ENCODE assay signal across 26 cellular contexts in the genomic region with DNA sequence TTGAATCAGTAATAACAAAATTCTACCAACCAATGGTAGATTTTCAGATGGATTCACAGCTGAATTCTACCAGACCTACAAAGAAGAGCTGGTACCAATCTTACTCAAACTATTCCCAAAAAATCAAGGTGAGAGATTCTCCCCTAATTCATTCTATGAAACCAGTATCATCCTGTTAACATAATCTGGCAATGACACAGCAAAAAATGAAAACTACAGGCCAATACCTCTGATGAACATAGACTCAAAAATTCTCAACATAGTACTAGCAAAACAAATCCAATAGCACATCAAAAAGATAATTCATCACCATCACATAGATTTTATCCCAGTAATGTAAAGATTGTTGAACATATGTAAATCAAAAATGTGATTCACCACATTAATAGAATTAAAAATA.
A peak's percentile ranks its signal among the peaks of the same experiment; 100 is the strongest.
DNase-seq lines count a peak whose midpoint lies in the region; ATAC-seq, FAIRE-seq and TF ChIP-seq lines count a peak whose summit lies in the region.
"Had no signal": no experiment of that assay in that cellular context is flagged by ENCODE, and none has a peak within 500 bp of the region (broad histone marks: within the 10 kb centered on the region; RNA-seq: fewer than 3 reads in every experiment).

No MANE protein-coding gene starts in this region.

- H3K4me2 ChIP-seq in A549 = no peak overlapping the region
- H3K4me2 ChIP-seq: BLaER1 had no signal

- FAIRE-seq in A549 (lab: Jason Lieb, UNC) (no peak), HTR-8/SVneo (lab: Jason Lieb, UNC) (peak; percentile 9)
- FAIRE-seq: GM12878, GM12892, GM18507 had no signal

- TF ChIP-seq RAD21 in A549 (conservative IDR thresholded peaks at IDR 0.05 in 1 of 2, IDR thresholded peaks at IDR 0.05 in 1 of 2) = no peak

- H3K4me1 ChIP-seq in A549 = no peaks in the 10 kb centered on the region
- H3K4me1 ChIP-seq: BE2C, BLaER1 had no signal

- POLR2A ChIA-PET in A549 (lab: Yijun Ruan, JAX) = no interaction called here
- POLR2A ChIA-PET in RWPE1 (lab: Yijun Ruan, JAX; ENCODE audit: low non-redundant PET) = no interaction called here

- TF ChIP-seq EP300 in A549 (IDR thresholded peaks at IDR 0.05) = no peak

- no peak for ATAC-seq in A549
- ATAC-seq in GM19395 (IDR thresholded peaks at IDR 0.05; ENCODE audit: unreplicated experiment) = no peak
- ATAC-seq: GM12878 had no signal

- no peak overlapping the region for H3K4me3 ChIP-seq in A549
- H3K4me3 ChIP-seq: BLaER1, GM12878 had no signal

- TF ChIP-seq CTCF in A549 (IDR thresholded peaks at IDR 0.05) (no peak), RWPE1 (conservative IDR thresholded peaks at IDR 0.05; ENCODE audit: low read depth) (no peak)

- no peak for TF ChIP-seq POLR2A in A549 (IDR thresholded peaks at IDR 0.05; ENCODE audit: low read length)

- no peak overlapping the region for H3K27ac ChIP-seq in A549
- no peak overlapping the region for H3K27ac ChIP-seq in RWPE1
- H3K27ac ChIP-seq: 22Rv1, BLaER1 had no signal

- peak; percentile 4 for DNase-seq in DMS53 (lab: John Stamatoyannopoulos, UW)
- no peak for DNase-seq in DMS53 treated with DMSO at 0.1 percent for 48 hours (lab: John Stamatoyannopoulos, UW; ENCODE audit: unreplicated experiment)
- no peak for DNase-seq in A549 (ENCODE audit: low read depth in 1 of 2, low spot score in 1 of 2)
- DNase-seq in HTR-8/SVneo (ENCODE audit: insufficient read length, low spot score) = no peak
- DNase-seq in NCI-H460 (ENCODE audit: extremely low read depth, low read depth) = peak; percentile 5
- no peak for DNase-seq in RWPE1 (ENCODE audit: low spot score)
- no peak for DNase-seq in iPS-NIHi7 (ENCODE audit: extremely low spot score)
- DNase-seq: ACHN; BE2C; C1 segment of cervical spinal cord; CD4-positive, alpha-beta memory T cell; CD4-positive, CD25-positive, alpha-beta regulatory T cell; CD8-positive, alpha-beta memory T cell; COR-L47; DMS 273 treated with DMSO at 0.1 percent for 48 hours; DMS153; DMS79; DND-41; EL; GDM1 had no signal

- CTCF ChIA-PET in A549 (lab: Yijun Ruan, JAX) (interaction anchor here (0.5 kb wide), 1 partner anchor 701 kb away, joined by 4 read pairs; no protein-coding TSS in a partner anchor), RWPE1 (lab: Yijun Ruan, JAX) (no interaction called here)

- no peaks in the 10 kb centered on the region for H3K9me3 ChIP-seq in A549
- H3K9me3 ChIP-seq: BE2C, BLaER1 had no signal

TF ChIP-seq in A549, 52 proteins besides CTCF, POLR2A, EP300 and RAD21:
- TF ChIP-seq JUN (IDR thresholded peaks at IDR 0.05) = no peak
- no peak for TF ChIP-seq BHLHE40 (IDR thresholded peaks at IDR 0.05; ENCODE audit: low read depth, low read length)
- no peak for TF ChIP-seq NPAS2 (CRISPR knock-in tag; IDR thresholded peaks at IDR 0.05; ENCODE audit: borderline replicate concordance)
- TF ChIP-seq KDM1A (IDR thresholded peaks at IDR 0.05; ENCODE audit: low read depth) = no peak
- TF ChIP-seq HEYL (CRISPR knock-in tag; IDR thresholded peaks at IDR 0.05) = no peak
- TF ChIP-seq ZC3H11A (IDR thresholded peaks at IDR 0.05) = no peak
- TF ChIP-seq NFE2L2 (conservative IDR thresholded peaks at IDR 0.05; ENCODE audit: low read length) = peak; percentile 76
- TF ChIP-seq HMGXB4 (CRISPR knock-in tag; IDR thresholded peaks at IDR 0.05; ENCODE audit: borderline replicate concordance) = no peak
- no peak for TF ChIP-seq NR3C1 (IDR thresholded peaks at IDR 0.05)
- TF ChIP-seq FOSL2 (IDR thresholded peaks at IDR 0.05) = no peak
- TF ChIP-seq FOSL2 (CRISPR knock-in tag; IDR thresholded peaks at IDR 0.05) = no peak
- no peak for TF ChIP-seq JUNB (IDR thresholded peaks at IDR 0.05)
- TF ChIP-seq MAFK (IDR thresholded peaks at IDR 0.05; ENCODE audit: partially characterized antibody) = peak; percentile 71

Comparison
In these comparisons a context has a peak if more than half of its experiments do, and no peak if none do; other contexts are left out.
1. DNase-seq: peak in DMS53 (single experiment) and NCI-H460 (single experiment); none in DMS53 treated with DMSO at 0.1 percent for 48 hours (single experiment), A549 (0 of 2), HTR-8/SVneo (single experiment), RWPE1 (single experiment) and iPS-NIHi7 (single experiment).